ENCODE assay signal across 1 cellular context in genomic region chr11:36391062-36391461, GRCh38.
TF ChIP-seq lines count a peak whose summit lies in the region.

No MANE protein-coding gene starts in this region.

TF ChIP-seq in SK-N-SH, 30 proteins besides CTCF, POLR2A, EP300 and RAD21 (continued from another document):
- TF ChIP-seq ZBTB33 (IDR thresholded peaks at IDR 0.05; ENCODE audit: borderline replicate concordance, low read depth) (no peak), GATA2 (CRISPR knock-in tag; IDR thresholded peaks at IDR 0.05) (no peak)
